6 cellular contexts compared by ENCODE assay signal in genomic region chr15:70484993-70485392, GRCh38.
"Had no signal": no experiment of that assay in that cellular context is flagged by ENCODE, and none has a peak within 500 bp of the region (broad histone marks: within the 10 kb centered on the region; RNA-seq: fewer than 3 reads in every experiment).

No MANE protein-coding gene starts in this region.

- H3K4me1 Mint-ChIP-seq: GM23338, H9 had no signal

- DNase-seq: H9, HCEC 1CT, HFFc6, KG1 had no signal

- H3K27ac Mint-ChIP-seq: GM23338, HFFc6 had no signal

- H3K4me3 ChIP-seq: GM23338 had no signal

- H3K36me3 Mint-ChIP-seq: IgD-negative memory B cell had no signal

- ATAC-seq: GM23338 had no signal

- H3K9me3 Mint-ChIP-seq: GM23338, H9, HFFc6, IgD-negative memory B cell had no signal

- H3K4me3 Mint-ChIP-seq: GM23338, H9, HFFc6, IgD-negative memory B cell had no signal
